In the genomic region with DNA sequence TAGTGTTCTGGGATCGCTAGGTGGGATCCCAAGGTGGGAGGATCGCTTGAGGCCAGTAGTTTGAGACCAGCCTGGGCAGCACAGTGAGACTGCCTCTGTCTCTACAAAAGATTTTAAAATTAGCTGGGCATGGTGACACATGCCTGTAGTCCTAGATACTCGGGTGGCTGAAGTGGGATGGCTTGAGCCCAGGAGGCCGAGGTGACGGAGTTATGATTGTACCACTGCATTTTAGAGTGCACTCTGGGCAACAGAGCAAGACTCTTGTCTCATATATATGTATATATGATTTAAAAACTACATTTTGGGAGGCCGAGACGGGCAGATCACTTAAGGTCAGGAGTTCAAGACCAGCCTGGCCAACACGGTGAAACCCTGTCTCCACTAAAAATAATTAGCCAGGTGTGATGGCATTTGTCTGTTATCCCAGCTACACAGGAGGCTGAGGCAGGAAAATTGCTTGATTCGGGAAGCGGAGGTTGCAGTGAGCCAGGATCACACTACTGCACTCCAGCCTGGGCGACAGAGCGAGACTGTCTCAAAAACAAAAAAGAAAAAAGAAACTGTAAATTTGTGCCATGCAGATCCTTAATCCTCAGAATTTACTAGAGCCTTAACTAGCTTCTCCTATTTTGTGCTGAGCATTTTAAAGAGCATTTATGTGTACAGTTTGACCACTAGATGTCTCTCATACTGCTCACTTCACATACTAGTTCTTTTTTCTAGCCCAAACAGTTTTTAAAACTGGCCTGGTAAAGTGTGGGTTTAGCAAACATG, we compare ENCODE assay signal across 8 cellular contexts.
DNase-seq lines count a peak whose midpoint lies in the region; ATAC-seq, FAIRE-seq and TF ChIP-seq lines count a peak whose summit lies in the region.

No MANE protein-coding gene starts in this region.

- peak; percentile 49 to 72 (median 51); a peak in 5 of 6 replicates for TF ChIP-seq CTCF in K562 (IDR thresholded peaks at IDR 0.05 in 2 of 3, conservative IDR thresholded peaks at IDR 0.05 in 1 of 3; ENCODE audit: insufficient read depth in 2 of 3, low read depth in 1 of 3, low read length in 3 of 3)
- TF ChIP-seq CTCF in thoracic aorta (IDR thresholded peaks at IDR 0.05) = peak; percentile 69

- TF ChIP-seq EP300 in K562 (IDR thresholded peaks at IDR 0.05; ENCODE audit: low read length) = no peak

- intact Hi-C loops in K562 (cut with micrococcal nuclease) = loop anchor here (1.0 to 5.0 kb wide), 3 partner anchors 144 to 486 kb away; no protein-coding TSS in a partner anchor

- no TSS peak for BruUV-seq in K562 (replicated peaks; lab: Mats Ljungman, UMichigan)

- DNase-seq in GM04504 (ENCODE audit: low read depth) (peak; percentile 43), NCI-H460 (ENCODE audit: extremely low read depth, low read depth) (peak; percentile 76), K562 (ENCODE audit: extremely low read depth in 1 of 4, low spot score in 3 of 4) (peak; percentile 15 to 51 (median 27)), iPS-NIHi7 (ENCODE audit: extremely low spot score) (peak; percentile 53), thoracic aorta (ENCODE audit: low spot score) (no peak)
- no peak for DNase-seq in stimulated activated CD4-positive, alpha-beta T cell treated with anti-CD3 and anti-CD28 coated beads, Interleukin-15, amount 100 ng/mL, for 24 hours
- DNase-seq in activated CD4-positive, alpha-beta T cell treated with anti-CD3 and anti-CD28 coated beads, Interleukin-2, amount 50 U/mL, for 4 hours = no peak

- no peaks in the 10 kb centered on the region for H4K20me1 ChIP-seq in K562 (replicated peaks; ENCODE audit: control insufficient read depth, insufficient read depth, low read length)

- no peaks in the 10 kb centered on the region for H3K9me1 ChIP-seq in K562 (ENCODE audit: control insufficient read depth, insufficient read depth, low read length)

- H3K9ac ChIP-seq in K562 (ENCODE audit: insufficient read depth in 1 of 2, low read depth in 2 of 2, low read length in 2 of 2) = no peak overlapping the region

- CTCF ChIA-PET in K562 (lab: Yijun Ruan, JAX; ENCODE audit: low intra/inter-chr PET ratio) = interaction anchor here (0.7 to 3.9 kb wide), 4 partner anchors 10 to 487 kb away, joined by 3 to 33 read pairs (median 6); no protein-coding TSS in a partner anchor

- ATAC-seq in HG02759 (IDR thresholded peaks at IDR 0.05; ENCODE audit: unreplicated experiment) (peak; percentile 69), K562 (peak; percentile 95), thoracic aorta (ENCODE audit: insufficient number of reproducible peaks, low FRiP score, low read depth) (no peak)

- TF ChIP-seq POLR2A in K562 (conservative IDR thresholded peaks at IDR 0.05) = no peak

- H3K4me3 ChIP-seq in K562 (no peak overlapping the region), thoracic aorta (no peak overlapping the region)

- H3K79me2 ChIP-seq in K562 (ENCODE audit: control insufficient read depth, insufficient read depth, low read length) = no peaks in the 10 kb centered on the region

- no peaks in the 10 kb centered on the region for H3K27me3 ChIP-seq in K562 (ENCODE audit: control insufficient read depth in 2 of 2, insufficient read depth in 2 of 2, low read length in 2 of 2)
- no peaks in the 10 kb centered on the region for H3K27me3 ChIP-seq in thoracic aorta (replicated peaks; ENCODE audit: insufficient read depth)

- POLR2A ChIA-PET in K562 (lab: Yijun Ruan, JAX) = interaction anchor here (0.6 to 1.2 kb wide), 7 partner anchors 10 to 133 kb away, joined by 3 to 4 read pairs (median 3); no protein-coding TSS in a partner anchor

- H3K36me3 ChIP-seq in K562 (ENCODE audit: control insufficient read depth, insufficient read depth, low read length) (peaks cover 16% of the 10 kb centered on the region; the same call in 1 of the 3 replicates), thoracic aorta (peaks cover 10% of the 10 kb centered on the region)

- H3K4me2 ChIP-seq in K562 (ENCODE audit: insufficient read depth, low read length) = no peak overlapping the region

- in situ Hi-C loops in K562 (cut with MboI) = loop anchor here (5.0 kb wide), 1 partner anchor 221 kb away; no protein-coding TSS in a partner anchor

- H3K9me3 ChIP-seq in K562 (replicated peaks; ENCODE audit: control insufficient read depth, insufficient read depth, low read depth, low read length) = no peaks in the 10 kb centered on the region
- H3K9me3 ChIP-seq in thoracic aorta = no peaks in the 10 kb centered on the region

- H3K27ac ChIP-seq in K562 (ENCODE audit: extremely low read depth, low read depth, low read length) (no peak overlapping the region), thoracic aorta (no peak overlapping the region)

- H3K4me1 ChIP-seq in K562 (replicated peaks in 1 of 2; ENCODE audit: control insufficient read depth in 2 of 2, insufficient read depth in 2 of 2, low read length in 2 of 2) = no peaks in the 10 kb centered on the region
- peaks cover 0 to 3% of the 10 kb centered on the region in 2 donors for H3K4me1 ChIP-seq in thoracic aorta (ENCODE audit: control insufficient read depth in 1 of 2, low read depth in 2 of 2)

- peak; percentile 81 to 84 for TF ChIP-seq RAD21 in K562 (CRISPR knock-in tag; conservative IDR thresholded peaks at IDR 0.05 in 1 of 2, IDR thresholded peaks at IDR 0.05 in 1 of 2)

- WGBS in K562 (ENCODE audit: insufficient coverage, low coverage, missing lambda C conversion rate) = 58% methylated on average over 11 of the region's 12 CpGs

- H2AFZ ChIP-seq in K562 (ENCODE audit: low read depth, low read length) = no peak overlapping the region

- peak; percentile 83 for FAIRE-seq in K562 (lab: Jason Lieb, UNC)

TF ChIP-seq in K562, 482 proteins besides CTCF, POLR2A, EP300 and RAD21:
- TF ChIP-seq SMC3 (conservative IDR thresholded peaks at IDR 0.05; ENCODE audit: insufficient read depth, low read depth, low read length) (peak; percentile 50; the same call in 1 of the 2 replicates), DEAF1 (CRISPR knock-in tag; IDR thresholded peaks at IDR 0.05) (peak; percentile 66), HMBOX1 (IDR thresholded peaks at IDR 0.05) (peak; percentile 82)
- TF ChIP-seq, protein P1, sequence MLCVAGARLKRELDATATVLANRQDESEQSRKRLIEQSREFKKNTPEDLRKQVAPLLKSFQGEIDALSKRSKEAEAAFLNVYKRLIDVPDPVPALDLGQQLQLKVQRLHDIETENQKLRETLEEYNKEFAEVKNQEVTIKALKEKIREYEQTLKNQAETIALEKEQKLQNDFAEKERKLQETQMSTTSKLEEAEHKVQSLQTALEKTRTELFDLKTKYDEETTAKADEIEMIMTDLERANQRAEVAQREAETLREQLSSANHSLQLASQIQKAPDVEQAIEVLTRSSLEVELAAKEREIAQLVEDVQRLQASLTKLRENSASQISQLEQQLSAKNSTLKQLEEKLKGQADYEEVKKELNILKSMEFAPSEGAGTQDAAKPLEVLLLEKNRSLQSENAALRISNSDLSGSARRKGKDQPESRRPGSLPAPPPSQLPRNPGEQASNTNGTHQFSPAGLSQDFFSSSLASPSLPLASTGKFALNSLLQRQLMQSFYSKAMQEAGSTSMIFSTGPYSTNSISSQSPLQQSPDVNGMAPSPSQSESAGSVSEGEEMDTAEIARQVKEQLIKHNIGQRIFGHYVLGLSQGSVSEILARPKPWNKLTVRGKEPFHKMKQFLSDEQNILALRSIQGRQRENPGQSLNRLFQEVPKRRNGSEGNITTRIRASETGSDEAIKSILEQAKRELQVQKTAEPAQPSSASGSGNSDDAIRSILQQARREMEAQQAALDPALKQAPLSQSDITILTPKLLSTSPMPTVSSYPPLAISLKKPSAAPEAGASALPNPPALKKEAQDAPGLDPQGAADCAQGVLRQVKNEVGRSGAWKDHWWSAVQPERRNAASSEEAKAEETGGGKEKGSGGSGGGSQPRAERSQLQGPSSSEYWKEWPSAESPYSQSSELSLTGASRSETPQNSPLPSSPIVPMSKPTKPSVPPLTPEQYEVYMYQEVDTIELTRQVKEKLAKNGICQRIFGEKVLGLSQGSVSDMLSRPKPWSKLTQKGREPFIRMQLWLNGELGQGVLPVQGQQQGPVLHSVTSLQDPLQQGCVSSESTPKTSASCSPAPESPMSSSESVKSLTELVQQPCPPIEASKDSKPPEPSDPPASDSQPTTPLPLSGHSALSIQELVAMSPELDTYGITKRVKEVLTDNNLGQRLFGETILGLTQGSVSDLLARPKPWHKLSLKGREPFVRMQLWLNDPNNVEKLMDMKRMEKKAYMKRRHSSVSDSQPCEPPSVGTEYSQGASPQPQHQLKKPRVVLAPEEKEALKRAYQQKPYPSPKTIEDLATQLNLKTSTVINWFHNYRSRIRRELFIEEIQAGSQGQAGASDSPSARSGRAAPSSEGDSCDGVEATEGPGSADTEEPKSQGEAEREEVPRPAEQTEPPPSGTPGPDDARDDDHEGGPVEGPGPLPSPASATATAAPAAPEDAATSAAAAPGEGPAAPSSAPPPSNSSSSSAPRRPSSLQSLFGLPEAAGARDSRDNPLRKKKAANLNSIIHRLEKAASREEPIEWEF (CRISPR knock-in tag; IDR thresholded peaks at IDR 0.05) = no peak

Comparison
In these comparisons a context has a peak if more than half of its experiments do, and no peak if none do; other contexts are left out.
1. DNase-seq: peak in GM04504 (single experiment), NCI-H460 (single experiment), K562 (4 of 4) and iPS-NIHi7 (single experiment); none in thoracic aorta (single experiment), stimulated activated CD4-positive, alpha-beta T cell treated with anti-CD3 and anti-CD28 coated beads, Interleukin-15, amount 100 ng/mL, for 24 hours (single experiment) and activated CD4-positive, alpha-beta T cell treated with anti-CD3 and anti-CD28 coated beads, Interleukin-2, amount 50 U/mL, for 4 hours (0 of 2).